Comparison of ENCODE assay signal across 8 cellular contexts in the genomic region with DNA sequence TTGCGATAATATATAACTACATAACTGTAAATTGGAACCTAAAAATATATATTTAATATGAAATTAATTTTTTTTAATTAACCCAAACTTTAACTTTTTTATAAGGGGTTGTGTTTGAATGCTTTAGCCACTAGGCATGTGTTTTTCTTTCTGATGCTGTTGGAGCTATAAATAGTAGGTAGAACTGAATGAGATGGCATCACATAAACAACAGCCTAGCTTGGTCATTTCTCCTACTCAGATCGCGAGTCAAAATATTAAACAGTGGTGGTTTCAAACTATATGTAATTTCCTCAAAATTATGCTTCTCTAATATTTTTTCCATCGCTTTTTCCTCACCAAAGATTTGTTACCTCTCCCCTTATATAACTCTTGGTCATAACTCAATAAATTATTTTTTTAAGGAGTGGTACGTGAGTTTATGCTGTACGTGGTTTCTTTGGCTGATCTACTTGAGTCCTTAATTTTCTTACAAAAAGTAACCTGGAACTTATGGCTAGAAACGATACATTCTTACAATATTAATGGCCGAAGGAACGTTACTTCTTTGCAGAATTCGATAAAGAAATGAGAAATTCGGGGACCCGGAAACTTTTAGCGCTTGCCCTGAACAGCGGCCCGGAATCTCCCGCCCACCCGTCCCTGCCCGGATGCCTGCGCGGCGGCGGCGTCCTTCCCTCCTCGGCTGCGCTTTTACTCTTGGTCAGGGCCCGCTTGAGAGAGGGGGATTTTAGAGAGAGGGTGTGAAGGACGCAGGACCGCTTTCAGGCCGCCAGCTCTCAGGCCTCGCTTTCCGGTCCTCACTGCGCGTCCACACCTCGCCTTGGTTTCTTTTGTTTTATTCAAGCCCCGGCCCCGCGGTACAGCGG.
DNase-seq lines count a peak whose midpoint lies in the region; ATAC-seq and TF ChIP-seq lines count a peak whose summit lies in the region.

No MANE protein-coding gene starts in this region.

- in situ Hi-C loops in transverse colon (cut with MboI; ENCODE audit: low pct_ligation_motif_present in 1 of 4, low pct_unique_long_range_greater_than_20kb in 1 of 4, low sequenced_read_pairs in 3 of 4), result loop anchor here in 2 of 4 donors (10.0 to 25.0 kb wide), 2 partner anchors 236 to 333 kb away; no protein-coding TSS in a partner anchor

- H3K79me2 ChIP-seq in neural progenitor cell (ENCODE audit: low read depth), result peaks cover 87% of the 10 kb centered on the region

- H3K36me3 Mint-ChIP-seq in neural progenitor cell, result peaks cover 1% of the 10 kb centered on the region

- peaks cover 33% of the 10 kb centered on the region for H3K4me1 Mint-ChIP-seq in neural progenitor cell

- H3K27me3 Mint-ChIP-seq in neural progenitor cell (ENCODE audit: insufficient read depth, low read depth), result no peaks in the 10 kb centered on the region

- H3K4me3 ChIP-seq in fibroblast of the aortic adventitia (ENCODE audit: low read depth, low read length) (peak overlapping the region; percentile 74), neural progenitor cell (peak overlapping the region; percentile 85), transverse colon (peak overlapping the region; percentile 73 to 94 (median 82))

- H3F3A ChIP-seq in neural progenitor cell (ENCODE audit: low read depth), result peaks cover 33% of the 10 kb centered on the region

- TF ChIP-seq CTCF in fibroblast of the aortic adventitia (IDR thresholded peaks at IDR 0.05; ENCODE audit: insufficient read depth, low read length), result no peak
- TF ChIP-seq CTCF in neural progenitor cell (IDR thresholded peaks at IDR 0.05), result no peak
- TF ChIP-seq CTCF in transverse colon (IDR thresholded peaks at IDR 0.05), result no peak

- H3K4me1 ChIP-seq in neural progenitor cell (peaks cover 18% of the 10 kb centered on the region), transverse colon (peaks cover 7 to 42% (median 18%) of the 10 kb centered on the region in 4 donors)

- H3K36me3 ChIP-seq in neural progenitor cell, result no peaks in the 10 kb centered on the region
- no peaks in the 10 kb centered on the region for H3K36me3 ChIP-seq in transverse colon

- peak overlapping the region; percentile 97 for H3K27ac Mint-ChIP-seq in neural progenitor cell

- H3K27me3 ChIP-seq in neural progenitor cell (no peaks in the 10 kb centered on the region), transverse colon (no peaks in the 10 kb centered on the region)

- peak; percentile 73 for DNase-seq in CD1c-positive myeloid dendritic cell (ENCODE audit: extremely low spot score)
- DNase-seq in NCI-H82 treated with DMSO at 0.1 percent for 48 hours (lab: John Stamatoyannopoulos, UW; ENCODE audit: unreplicated experiment), result peak; percentile 54
- DNase-seq in activated T-helper 1 cell treated with anti-CD3 and anti-CD28 coated beads, Interleukin-2, amount 50 U/mL, for 16 hours (ENCODE audit: low read depth in 1 of 2, low spot score in 1 of 2), result peak; percentile 28 to 31
- peak; percentile 65 for DNase-seq in fibroblast of the aortic adventitia (ENCODE audit: low read depth)
- peak; percentile 84 for DNase-seq in neural progenitor cell (ENCODE audit: low spot score)
- DNase-seq in transverse colon, result peak; percentile 65

- ATAC-seq in GM19035 (IDR thresholded peaks at IDR 0.05; ENCODE audit: unreplicated experiment) (peak; percentile 44), HG03196 (IDR thresholded peaks at IDR 0.05; ENCODE audit: unreplicated experiment) (peak; percentile 38)

- WGBS in transverse colon (ENCODE audit: low coverage in 1 of 2), 2 donors, result 4 to 9% methylated on average over 13 to 36 of the region's 38 CpGs

- intact Hi-C loops in transverse colon (cut with DNase I; ENCODE audit: low total_unique reads), result loop anchor here (5.0 to 10.0 kb wide), 2 partner anchors 243 to 336 kb away; a partner anchor contains a TSS

- peak overlapping the region; percentile 90 for H3K9ac ChIP-seq in neural progenitor cell

- H3K27ac ChIP-seq in neural progenitor cell (peak overlapping the region; percentile 99), transverse colon (peak overlapping the region; percentile 98 to 100 (median 100))

- H3K4me2 ChIP-seq in neural progenitor cell, result peak overlapping the region; percentile 97

- H4K20me1 ChIP-seq in neural progenitor cell (ENCODE audit: low read depth), result peaks cover 45% of the 10 kb centered on the region

- peak overlapping the region; percentile 94 for H3K4me3 Mint-ChIP-seq in neural progenitor cell

- H3K9me3 Mint-ChIP-seq in neural progenitor cell, result peaks cover 9% of the 10 kb centered on the region

- TF ChIP-seq POLR2A in transverse colon (IDR thresholded peaks at IDR 0.05), result no peak

- H3K9me3 ChIP-seq in neural progenitor cell (ENCODE audit: low read depth), result no peaks in the 10 kb centered on the region
- no peaks in the 10 kb centered on the region for H3K9me3 ChIP-seq in transverse colon

- TF ChIP-seq EP300 in transverse colon (IDR thresholded peaks at IDR 0.05; ENCODE audit: low read depth), result no peak

- peak overlapping the region; percentile 70 for H2AFZ ChIP-seq in neural progenitor cell (replicated peaks)

Comparison
In these comparisons a context has a peak if more than half of its experiments do, and no peak if none do; other contexts are left out.
1. Peak in every context shown above with its lines: DNase-seq, ATAC-seq, H3K4me3 ChIP-seq and H3K27ac ChIP-seq.
2. DNase-seq: peak in every context shown above with its lines; median percentile 84 in neural progenitor cell; 73 in CD1c-positive myeloid dendritic cell; 65 in fibroblast of the aortic adventitia; 65 in transverse colon; 54 in NCI-H82 treated with DMSO at 0.1 percent for 48 hours; 30 in activated T-helper 1 cell treated with anti-CD3 and anti-CD28 coated beads, Interleukin-2, amount 50 U/mL, for 16 hours.